In the genomic region with DNA sequence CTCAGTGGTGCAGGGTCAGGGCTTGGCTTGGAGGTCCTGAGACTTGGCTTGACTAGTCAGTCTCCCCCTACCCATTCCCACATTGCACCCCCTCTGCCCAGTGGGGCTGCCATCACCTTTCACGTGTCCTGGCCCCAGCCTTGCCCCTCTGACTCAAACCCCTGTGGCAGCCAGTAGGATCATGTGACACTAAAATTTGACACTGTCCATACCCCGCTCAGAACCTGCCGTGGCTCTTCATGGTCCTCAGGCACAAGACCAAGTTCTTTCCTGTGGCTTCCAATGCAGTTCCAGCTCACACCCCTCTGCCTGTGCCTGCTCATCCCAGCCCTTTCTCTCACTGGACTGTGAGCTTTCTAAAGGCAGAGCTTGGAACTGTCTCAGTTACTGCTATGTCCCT, we compare ENCODE assay signal across 1 cellular context.
TF ChIP-seq lines count a peak whose summit lies in the region.

No MANE protein-coding gene starts in this region.

TF ChIP-seq in WTC11, 78 proteins besides CTCF, POLR2A, EP300 and RAD21:
- no peak for TF ChIP-seq ZMAT4 (CRISPR knock-in tag; IDR thresholded peaks at IDR 0.05)
- TF ChIP-seq MAX (CRISPR knock-in tag; IDR thresholded peaks at IDR 0.05): no peak
- TF ChIP-seq ZBTB43 (CRISPR knock-in tag; IDR thresholded peaks at IDR 0.05): no peak
- TF ChIP-seq ATF1 (CRISPR knock-in tag; IDR thresholded peaks at IDR 0.05): no peak
- no peak for TF ChIP-seq SOX15 (CRISPR knock-in tag; IDR thresholded peaks at IDR 0.05)
- TF ChIP-seq OVOL2 (CRISPR knock-in tag; IDR thresholded peaks at IDR 0.05; ENCODE audit: borderline replicate concordance): no peak
- no peak for TF ChIP-seq ZNF425 (CRISPR knock-in tag; conservative IDR thresholded peaks at IDR 0.05)
- TF ChIP-seq, protein P1, sequence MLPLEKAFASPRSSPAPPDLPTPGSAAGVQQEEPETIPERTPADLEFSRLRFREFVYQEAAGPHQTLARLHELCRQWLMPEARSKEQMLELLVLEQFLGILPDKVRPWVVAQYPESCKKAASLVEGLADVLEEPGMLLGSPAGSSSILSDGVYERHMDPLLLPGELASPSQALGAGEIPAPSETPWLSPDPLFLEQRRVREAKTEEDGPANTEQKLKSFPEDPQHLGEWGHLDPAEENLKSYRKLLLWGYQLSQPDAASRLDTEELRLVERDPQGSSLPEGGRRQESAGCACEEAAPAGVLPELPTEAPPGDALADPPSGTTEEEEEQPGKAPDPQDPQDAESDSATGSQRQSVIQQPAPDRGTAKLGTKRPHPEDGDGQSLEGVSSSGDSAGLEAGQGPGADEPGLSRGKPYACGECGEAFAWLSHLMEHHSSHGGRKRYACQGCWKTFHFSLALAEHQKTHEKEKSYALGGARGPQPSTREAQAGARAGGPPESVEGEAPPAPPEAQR (CRISPR knock-in tag; IDR thresholded peaks at IDR 0.05): no peak
- TF ChIP-seq, protein P2, sequence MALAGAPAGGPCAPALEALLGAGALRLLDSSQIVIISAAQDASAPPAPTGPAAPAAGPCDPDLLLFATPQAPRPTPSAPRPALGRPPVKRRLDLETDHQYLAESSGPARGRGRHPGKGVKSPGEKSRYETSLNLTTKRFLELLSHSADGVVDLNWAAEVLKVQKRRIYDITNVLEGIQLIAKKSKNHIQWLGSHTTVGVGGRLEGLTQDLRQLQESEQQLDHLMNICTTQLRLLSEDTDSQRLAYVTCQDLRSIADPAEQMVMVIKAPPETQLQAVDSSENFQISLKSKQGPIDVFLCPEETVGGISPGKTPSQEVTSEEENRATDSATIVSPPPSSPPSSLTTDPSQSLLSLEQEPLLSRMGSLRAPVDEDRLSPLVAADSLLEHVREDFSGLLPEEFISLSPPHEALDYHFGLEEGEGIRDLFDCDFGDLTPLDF (CRISPR knock-in tag; IDR thresholded peaks at IDR 0.05): no peak
- no peak for TF ChIP-seq ZNF317 (CRISPR knock-in tag; IDR thresholded peaks at IDR 0.05; ENCODE audit: borderline replicate concordance, low read depth)
